8 cellular contexts compared by ENCODE assay signal in genomic region chr6:53484409-53485280, GRCh38.
DNase-seq lines count a peak whose midpoint lies in the region; ATAC-seq and TF ChIP-seq lines count a peak whose summit lies in the region.

No MANE protein-coding gene starts in this region.

- peak; percentile 5 to 38 for DNase-seq in NCI-H187 (lab: John Stamatoyannopoulos, UW)
- DNase-seq in NCI-H187 treated with DMSO at 0.1 percent for 48 hours (lab: John Stamatoyannopoulos, UW): no peak
- peak; percentile 17 to 65 for DNase-seq in NCI-H1930 (lab: John Stamatoyannopoulos, UW)
- DNase-seq in T-helper 22 cell (ENCODE audit: low read depth): peak; percentile 14
- peak; percentile 68 for DNase-seq in iris pigment epithelial cell (ENCODE audit: low read depth)
- DNase-seq in stimulated activated CD4-positive, alpha-beta T cell treated with anti-CD3 and anti-CD28 coated beads, Interleukin-1b, Interleukin-23, amount 100 ng/mL, for 24 hours (ENCODE audit: low read depth in 4 of 4, low spot score in 1 of 4): peak; percentile 45 to 72 (median 58)

- no peaks in the 10 kb centered on the region for H3K36me3 Mint-ChIP-seq in brain

- no peak for ATAC-seq in HG02642 (IDR thresholded peaks at IDR 0.05; ENCODE audit: poor library complexity, unreplicated experiment)

- peaks cover 18% of the 10 kb centered on the region for H3K27me3 Mint-ChIP-seq in brain

- peaks cover 0 to 4% (median 3%) of the 10 kb centered on the region in 5 experiments for H3K9me3 Mint-ChIP-seq in brain

- peak; percentile 98 to 99 for TF ChIP-seq CTCF in brain (conservative IDR thresholded peaks at IDR 0.05)

- peak overlapping the region in 2 of 5 experiments; percentile 15 to 58 for H3K4me3 Mint-ChIP-seq in brain

- H3K4me1 Mint-ChIP-seq in brain: peaks cover 12% of the 10 kb centered on the region

- H3K27ac Mint-ChIP-seq in brain: peak overlapping the region in 2 of 5 experiments; percentile 15 to 46
